19 cellular contexts compared by ENCODE assay signal in genomic region chr1:110002695-110003094, GRCh38. TPM values are rescaled to one million over a fixed set of nuclear protein-coding genes. Genes with fewer than 3 reads are reported as not detected.
DNase-seq lines count a peak whose midpoint lies in the region; ATAC-seq and TF ChIP-seq lines count a peak whose summit lies in the region.
"Had no signal": no experiment of that assay in that cellular context is flagged by ENCODE, and none has a peak within 500 bp of the region (broad histone marks: within the 10 kb centered on the region; RNA-seq: fewer than 3 reads in every experiment).

No MANE protein-coding gene starts in this region.

- H3K4me1 ChIP-seq in gastrocnemius medialis: peaks cover 82 to 88% of the 10 kb centered on the region in 2 donors
- H3K4me1 ChIP-seq in sigmoid colon: peaks cover 0 to 70% (median 57%) of the 10 kb centered on the region in 4 donors
- H3K4me1 ChIP-seq: SJCRH30 had no signal

- TF ChIP-seq CTCF in Calu3 (IDR thresholded peaks at IDR 0.05; ENCODE audit: unreplicated experiment): no peak
- no peak for TF ChIP-seq CTCF in dorsolateral prefrontal cortex (IDR thresholded peaks at IDR 0.05 in 54 of 56, conservative IDR thresholded peaks at IDR 0.05 in 2 of 56; ENCODE audit: low read depth in 1 of 56, partially characterized antibody in 56 of 56)
- no peak for TF ChIP-seq CTCF in gastrocnemius medialis (IDR thresholded peaks at IDR 0.05 in 4 of 5, conservative IDR thresholded peaks at IDR 0.05 in 1 of 5)
- no peak for TF ChIP-seq CTCF in sigmoid colon (IDR thresholded peaks at IDR 0.05)

- no peaks in the 10 kb centered on the region for H3K27me3 Mint-ChIP-seq in Calu3 (ENCODE audit: unreplicated experiment)
- H3K27me3 Mint-ChIP-seq: B cell had no signal

- no peak for DNase-seq in Calu3
- peak; percentile 18 for DNase-seq in OCI-M1 (lab: John Stamatoyannopoulos, UW)
- DNase-seq in dorsolateral prefrontal cortex: no peak
- no peak for DNase-seq in gastrocnemius medialis
- DNase-seq in sigmoid colon: no peak
- DNase-seq in stimulated activated CD4-positive, alpha-beta T cell treated with anti-CD3 and anti-CD28 coated beads, Interleukin-4, amount 100 ng/mL, for 1 hour: no peak
- DNase-seq in Ammon's horn (ENCODE audit: low spot score): no peak
- DNase-seq: activated CD4-positive, alpha-beta T cell treated with anti-CD3 and anti-CD28 coated beads, Interleukin-2, amount 50 U/mL, for 48 hours; adrenal gland; DMS 273 treated with DMSO at 0.1 percent for 48 hours; glutamatergic neuron; Karpas-422; NCI-H1436; NCI-H446; nucleus accumbens; SJCRH30; stimulated activated naive CD4-positive, alpha-beta T cell treated with Interleukin-2 at 50 U/mL for 16 hours had no signal

- H3K27me3 ChIP-seq in dorsolateral prefrontal cortex (no peaks in the 10 kb centered on the region), gastrocnemius medialis (no peaks in the 10 kb centered on the region), sigmoid colon (no peaks in the 10 kb centered on the region)
- H3K27me3 ChIP-seq: adrenal gland, SJCRH30 had no signal

- no peaks in the 10 kb centered on the region for H3K36me3 ChIP-seq in gastrocnemius medialis
- no peaks in the 10 kb centered on the region for H3K36me3 ChIP-seq in sigmoid colon
- H3K36me3 ChIP-seq: adrenal gland, SJCRH30 had no signal

- 95 to 98% methylated on average over 1 of the region's 1 CpG for WGBS in sigmoid colon, 2 donors

- no TSS peak for BruUV-seq in Calu3 (replicated peaks; lab: Mats Ljungman, UMichigan)

- H3K9me3 Mint-ChIP-seq in Calu3 (ENCODE audit: low read depth, unreplicated experiment): no peaks in the 10 kb centered on the region

- in situ Hi-C loops in gastrocnemius medialis (cut with MboI; ENCODE audit: low sequenced_read_pairs in 4 of 4): no loop called here

- no peak for TF ChIP-seq EP300 in sigmoid colon (IDR thresholded peaks at IDR 0.05)

- intact Hi-C loops in Calu3 (cut with micrococcal nuclease; ENCODE audit: unreplicated experiment) (no loop called here), dorsolateral prefrontal cortex (cut with DNase I) (no loop called here), gastrocnemius medialis (cut with DNase I; ENCODE audit: low total_unique reads) (no loop called here), sigmoid colon (cut with DNase I) (no loop called here)

- peak overlapping the region; percentile 67 for H3K4me3 Mint-ChIP-seq in Calu3 (ENCODE audit: low read depth, unreplicated experiment)
- H3K4me3 Mint-ChIP-seq: B cell had no signal

- TF ChIP-seq POLR2A in gastrocnemius medialis (IDR thresholded peaks at IDR 0.05) (no peak), sigmoid colon (IDR thresholded peaks at IDR 0.05) (no peak)

- peaks cover 16% of the 10 kb centered on the region for H3K36me3 Mint-ChIP-seq in Calu3 (ENCODE audit: insufficient read depth, unreplicated experiment)

- H3K4me3 ChIP-seq in dorsolateral prefrontal cortex: no peak overlapping the region
- no peak overlapping the region for H3K4me3 ChIP-seq in gastrocnemius medialis
- H3K4me3 ChIP-seq in sigmoid colon: no peak overlapping the region
- H3K4me3 ChIP-seq: adrenal gland, SJCRH30 had no signal

- H3K27ac Mint-ChIP-seq in Calu3 (ENCODE audit: unreplicated experiment): peak overlapping the region; percentile 83

- CTCF ChIA-PET in Calu3 (lab: Charles Lee): no interaction called here

- ATAC-seq in gastrocnemius medialis (no peak), GM18861 (IDR thresholded peaks at IDR 0.05; ENCODE audit: unreplicated experiment) (no peak)

- H3K27ac ChIP-seq in dorsolateral prefrontal cortex: peak overlapping the region in 42 of 59 donors; percentile 1 to 99 (median 59)
- peak overlapping the region; percentile 84 to 91 (median 88) for H3K27ac ChIP-seq in gastrocnemius medialis
- peak overlapping the region in 2 of 4 donors; percentile 78 to 83 for H3K27ac ChIP-seq in sigmoid colon
- H3K27ac ChIP-seq: SJCRH30 had no signal

- H3K9me3 ChIP-seq in gastrocnemius medialis: no peaks in the 10 kb centered on the region
- H3K9me3 ChIP-seq in sigmoid colon: no peaks in the 10 kb centered on the region
- H3K9me3 ChIP-seq: adrenal gland, SJCRH30 had no signal

- H3K4me1 Mint-ChIP-seq in Calu3 (ENCODE audit: low read depth, unreplicated experiment): peaks cover 39% of the 10 kb centered on the region

RNA-seq across cellular contexts. Expression of gene AHCYL1, which starts 18.1 kb away (rescaled TPM):
- 54.2 and 56.5 TPM in 2 replicates for total RNA-seq in Calu3 (2022)
- total RNA-seq in dorsolateral prefrontal cortex: 100 to 1,000 TPM; 172 to 665 (median 292) TPM
- 100 to 1,000 TPM in 1 of 4 donors, 10 to 100 TPM in 3; 42.3 to 109 (median 69.6) TPM for total RNA-seq in gastrocnemius medialis
- total RNA-seq in sigmoid colon: 10 to 100 TPM; 58.2 to 76.7 (median 73.4) TPM
- 10 to 100 TPM; 42.6 to 57.3 (median 49.1) TPM for polyA plus RNA-seq in sigmoid colon

RNA-seq across cellular contexts. Expression of gene STRIP1, which starts 31.7 kb away (rescaled TPM):
- total RNA-seq in Calu3 (2022): 27.5 and 28.4 TPM in 2 replicates
- 10 to 100 TPM; 45.9 to 78.9 (median 61.2) TPM for total RNA-seq in dorsolateral prefrontal cortex
- 10 to 100 TPM; 17.9 to 31.4 (median 20.7) TPM for total RNA-seq in gastrocnemius medialis
- total RNA-seq in sigmoid colon: 10 to 100 TPM; 32.8 to 47.8 (median 36.1) TPM
- polyA plus RNA-seq in sigmoid colon: 10 to 100 TPM in 1 of 3 donors, 1 to 10 TPM in 2; 7.9 to 24.8 (median 9.6) TPM
